In the genomic region with DNA sequence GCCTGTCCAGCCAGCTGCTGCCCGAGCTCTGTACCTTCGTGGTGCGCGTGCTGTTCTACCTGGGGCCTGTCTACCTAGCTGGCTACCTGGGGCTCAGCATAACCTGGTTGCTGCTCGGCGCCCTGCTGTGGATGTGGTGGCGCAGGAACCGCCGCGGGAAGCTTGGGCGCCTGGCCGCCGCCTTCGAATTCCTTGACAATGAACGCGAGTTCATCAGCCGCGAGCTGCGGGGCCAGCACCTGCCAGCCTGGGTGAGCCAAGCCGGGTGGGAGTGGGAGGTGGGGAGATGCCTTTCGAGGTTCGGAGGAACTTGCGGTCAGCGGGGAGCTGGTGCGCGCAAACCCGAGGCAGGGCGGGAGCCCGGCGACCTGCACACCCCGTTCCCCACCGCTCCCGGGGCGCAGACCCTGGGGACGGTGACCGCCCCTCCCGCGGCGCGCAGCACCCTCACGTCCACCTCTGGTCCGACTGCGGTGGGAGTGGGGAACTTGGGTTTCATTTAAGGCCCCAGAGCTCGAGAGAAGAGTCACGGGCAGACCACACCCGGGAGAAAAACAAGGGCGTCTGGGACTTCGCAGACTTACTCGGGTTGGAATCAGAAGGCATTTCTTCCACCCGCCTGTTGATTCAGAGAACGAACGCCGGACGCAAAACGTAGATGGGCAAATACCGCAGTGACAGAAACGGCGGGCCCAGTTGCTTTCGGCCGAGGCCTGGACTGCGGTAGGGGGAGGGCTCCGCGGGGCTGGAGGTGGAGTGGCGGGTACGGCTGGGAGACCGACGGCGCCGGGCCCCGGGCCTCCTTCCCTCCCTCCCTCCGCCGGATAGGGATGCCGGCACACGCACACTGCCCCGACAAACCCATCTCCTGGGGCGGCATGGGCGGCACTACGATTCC, we compare ENCODE assay signal across 9 cellular contexts. TPM values are rescaled to one million over a fixed set of nuclear protein-coding genes. Genes with fewer than 3 reads are reported as not detected.
DNase-seq lines count a peak whose midpoint lies in the region; ATAC-seq, FAIRE-seq and TF ChIP-seq lines count a peak whose summit lies in the region.
"Had no signal": no experiment of that assay in that cellular context is flagged by ENCODE, and none has a peak within 500 bp of the region (broad histone marks: within the 10 kb centered on the region; RNA-seq: fewer than 3 reads in every experiment).

No MANE protein-coding gene starts in this region.

- peak overlapping the region; percentile 88 for H3K4me2 ChIP-seq in astrocyte (ENCODE audit: low read length)
- peak overlapping the region; percentile 88 for H3K4me2 ChIP-seq in keratinocyte (ENCODE audit: control insufficient read depth, extremely low read depth, insufficient read depth, low read depth, low read length)

- DNase-seq in activated naive CD4-positive, alpha-beta T cell treated with anti-CD3 and anti-CD28 coated beads, Interleukin-2, amount 10 ng/mL, durations not matched to agents 7 days and 5 days: peak; percentile 29
- DNase-seq in activated naive CD4-positive, alpha-beta T cell (lab: John Stamatoyannopoulos, UW): no peak
- DNase-seq in astrocyte (ENCODE audit: low read depth) (no peak), keratinocyte (ENCODE audit: low read depth, low spot score) (no peak), NCI-H187 treated with DMSO at 0.1 percent for 48 hours (lab: John Stamatoyannopoulos, UW) (no peak)
- DNase-seq in stimulated activated naive B cell treated with anti-CD40 and anti-IgM and Interleukin-4, amounts not matched to agents 10 μg/mL and 1 μg/mL and 100 μg/mL, for 72 hours: no peak

- peaks cover 12% of the 10 kb centered on the region for H3K4me1 ChIP-seq in astrocyte (ENCODE audit: insufficient read depth, low read length)
- peaks cover 6% of the 10 kb centered on the region for H3K4me1 ChIP-seq in keratinocyte (ENCODE audit: control insufficient read depth, extremely low read depth, insufficient read depth, low read length)

- H3K4me1 Mint-ChIP-seq in activated naive CD4-positive, alpha-beta T cell treated with anti-CD3 and anti-CD28 coated beads, Interleukin-2, amount 10 ng/mL, durations not matched to agents 7 days and 5 days: peaks cover 18% of the 10 kb centered on the region
- peaks cover 19% of the 10 kb centered on the region for H3K4me1 Mint-ChIP-seq in astrocyte (ENCODE audit: low read depth, unreplicated experiment)
- peaks cover 8 to 15% of the 10 kb centered on the region in 2 donors for H3K4me1 Mint-ChIP-seq in stimulated activated naive B cell treated with anti-CD40 and anti-IgM and Interleukin-4, amounts not matched to agents 10 μg/mL and 1 μg/mL and 100 μg/mL, for 72 hours

- no peaks in the 10 kb centered on the region for H4K20me1 ChIP-seq in astrocyte (ENCODE audit: insufficient read depth, low read length)
- no peaks in the 10 kb centered on the region for H4K20me1 ChIP-seq in keratinocyte (ENCODE audit: control insufficient read depth, extremely low read depth, insufficient read depth, low read length)

- H3K27me3 ChIP-seq in astrocyte (ENCODE audit: insufficient read depth, low read length): peaks cover 50% of the 10 kb centered on the region
- H3K27me3 ChIP-seq in keratinocyte (ENCODE audit: control insufficient read depth, extremely low read depth, insufficient read depth, low read length): peaks cover 24% of the 10 kb centered on the region

- dilution Hi-C loops in keratinocyte (cut with MboI; ENCODE audit: extremely low pct_ligation_motif_present, low sequenced_read_pairs): no loop called here

- CTCF ChIA-PET in activated naive CD4-positive, alpha-beta T cell treated with anti-CD3 and anti-CD28 coated beads, Interleukin-2, amount 10 ng/mL, durations not matched to agents 7 days and 5 days (lab: Charles Lee): interaction anchor here (0.7 to 2.2 kb wide), 5 partner anchors 13 to 488 kb away, joined by 3 to 16 read pairs (median 4); no protein-coding TSS in a partner anchor

- H3K79me2 ChIP-seq in astrocyte (ENCODE audit: insufficient read depth, low read length) (no peaks in the 10 kb centered on the region), keratinocyte (ENCODE audit: control insufficient read depth, insufficient read depth, low read length) (no peaks in the 10 kb centered on the region)

- no peaks in the 10 kb centered on the region for H3K9me3 ChIP-seq in astrocyte (ENCODE audit: insufficient read depth, low read depth, low read length)
- H3K9me3 ChIP-seq in keratinocyte (ENCODE audit: control insufficient read depth, low read depth, low read length): no peaks in the 10 kb centered on the region

- H3K27me3 Mint-ChIP-seq in activated naive CD4-positive, alpha-beta T cell treated with anti-CD3 and anti-CD28 coated beads, Interleukin-2, amount 10 ng/mL, durations not matched to agents 7 days and 5 days: peaks cover 90% of the 10 kb centered on the region
- H3K27me3 Mint-ChIP-seq in astrocyte (ENCODE audit: low read depth, unreplicated experiment): peaks cover 37% of the 10 kb centered on the region
- peaks cover 45 to 84% of the 10 kb centered on the region in 2 donors for H3K27me3 Mint-ChIP-seq in stimulated activated naive B cell treated with anti-CD40 and anti-IgM and Interleukin-4, amounts not matched to agents 10 μg/mL and 1 μg/mL and 100 μg/mL, for 72 hours

- H2AFZ ChIP-seq in astrocyte (ENCODE audit: low read depth, low read length) (peak overlapping the region; percentile 81), keratinocyte (ENCODE audit: control insufficient read depth, low read length) (peak overlapping the region; percentile 81)

- ATAC-seq in stimulated activated naive B cell treated with anti-CD40 and anti-IgM and Interleukin-4, amounts not matched to agents 10 μg/mL and 1 μg/mL and 100 μg/mL, for 72 hours (replicated peaks): peak in 1 of 2 donors; percentile 28
- ATAC-seq in GM18858 (IDR thresholded peaks at IDR 0.05; ENCODE audit: unreplicated experiment) (no peak), HG02973 (IDR thresholded peaks at IDR 0.05; ENCODE audit: unreplicated experiment) (no peak)

- H3K9ac ChIP-seq in astrocyte (ENCODE audit: low read length) (no peak overlapping the region), keratinocyte (ENCODE audit: control insufficient read depth, extremely low read depth, insufficient read depth, low read length) (peak overlapping the region; percentile 46)

- FAIRE-seq in astrocyte (lab: Jason Lieb, UNC) (no peak), keratinocyte (lab: Jason Lieb, UNC) (no peak)
- FAIRE-seq: GM18507 had no signal

- H3K9me1 ChIP-seq in keratinocyte (ENCODE audit: control insufficient read depth, extremely low read depth, insufficient read depth, low read length): no peaks in the 10 kb centered on the region

- no peaks in the 10 kb centered on the region for H3K9me3 Mint-ChIP-seq in activated naive CD4-positive, alpha-beta T cell treated with anti-CD3 and anti-CD28 coated beads, Interleukin-2, amount 10 ng/mL, durations not matched to agents 7 days and 5 days
- H3K9me3 Mint-ChIP-seq in astrocyte (ENCODE audit: unreplicated experiment): peaks cover 12% of the 10 kb centered on the region
- H3K9me3 Mint-ChIP-seq in stimulated activated naive B cell treated with anti-CD40 and anti-IgM and Interleukin-4, amounts not matched to agents 10 μg/mL and 1 μg/mL and 100 μg/mL, for 72 hours: no peaks in the 10 kb centered on the region

- H3K27ac ChIP-seq in astrocyte (ENCODE audit: low read depth, low read length) (no peak overlapping the region), keratinocyte (ENCODE audit: control insufficient read depth, insufficient read depth, low read length) (no peak overlapping the region)

- peak overlapping the region; percentile 54 for H3K4me3 ChIP-seq in astrocyte (ENCODE audit: insufficient read depth, low read depth, low read length)
- peak overlapping the region; percentile 40 to 65 (median 56) for H3K4me3 ChIP-seq in keratinocyte (ENCODE audit: control insufficient read depth in 2 of 3, extremely low read depth in 1 of 3, insufficient read depth in 2 of 3, low read depth in 1 of 3, low read length in 3 of 3)

- H3K27ac Mint-ChIP-seq in activated naive CD4-positive, alpha-beta T cell treated with anti-CD3 and anti-CD28 coated beads, Interleukin-2, amount 10 ng/mL, durations not matched to agents 7 days and 5 days: no peak overlapping the region
- H3K27ac Mint-ChIP-seq in astrocyte (ENCODE audit: unreplicated experiment): no peak overlapping the region
- H3K27ac Mint-ChIP-seq in stimulated activated naive B cell treated with anti-CD40 and anti-IgM and Interleukin-4, amounts not matched to agents 10 μg/mL and 1 μg/mL and 100 μg/mL, for 72 hours: no peak overlapping the region

- H3K36me3 ChIP-seq in astrocyte (ENCODE audit: insufficient read depth, low read length) (no peaks in the 10 kb centered on the region), keratinocyte (ENCODE audit: control insufficient read depth in 2 of 2, extremely low read depth in 1 of 2, insufficient read depth in 2 of 2, low read length in 2 of 2) (no peaks in the 10 kb centered on the region)

- H3K4me3 Mint-ChIP-seq in activated naive CD4-positive, alpha-beta T cell treated with anti-CD3 and anti-CD28 coated beads, Interleukin-2, amount 10 ng/mL, durations not matched to agents 7 days and 5 days: peak overlapping the region; percentile 68
- H3K4me3 Mint-ChIP-seq in astrocyte (ENCODE audit: unreplicated experiment): peak overlapping the region; percentile 72
- H3K4me3 Mint-ChIP-seq in stimulated activated naive B cell treated with anti-CD40 and anti-IgM and Interleukin-4, amounts not matched to agents 10 μg/mL and 1 μg/mL and 100 μg/mL, for 72 hours: peak overlapping the region; percentile 13 to 51

- no peaks in the 10 kb centered on the region for H3K36me3 Mint-ChIP-seq in activated naive CD4-positive, alpha-beta T cell treated with anti-CD3 and anti-CD28 coated beads, Interleukin-2, amount 10 ng/mL, durations not matched to agents 7 days and 5 days
- H3K36me3 Mint-ChIP-seq in astrocyte (ENCODE audit: low read depth, unreplicated experiment): peaks cover 3% of the 10 kb centered on the region
- H3K36me3 Mint-ChIP-seq in stimulated activated naive B cell treated with anti-CD40 and anti-IgM and Interleukin-4, amounts not matched to agents 10 μg/mL and 1 μg/mL and 100 μg/mL, for 72 hours: no peaks in the 10 kb centered on the region

- TF ChIP-seq CTCF in astrocyte (IDR thresholded peaks at IDR 0.05; ENCODE audit: insufficient read depth, low read depth, low read length) (no peak), keratinocyte (optimal IDR thresholded peaks at IDR 0.05 in 1 of 3, IDR thresholded peaks at IDR 0.05 in 1 of 3, conservative IDR thresholded peaks at IDR 0.05 in 1 of 3; ENCODE audit: extremely low read depth in 1 of 3, insufficient read depth in 2 of 3, low read length in 3 of 3) (no peak)

RNA-seq across cellular contexts. Expression of a gene that starts 0.7 kb away (rescaled TPM):
- total RNA-seq in astrocyte: 2.0 and 2.6 TPM in 2 replicates
- polyA plus RNA-seq in keratinocyte: 0.49 to 0.63 TPM (median 0.62 TPM) in 3 replicates
- polyA plus RNA-seq in keratinocyte (2011; ENCODE audit: low read depth): 33.8 TPM
- 0.22 and 0.30 TPM in 2 replicates for polyA plus RNA-seq in keratinocyte (2011; cell fraction: cytosol; rRNA removed)
- polyA plus RNA-seq in keratinocyte (2011; cell fraction: nucleus; rRNA removed): 3.4 and 4.0 TPM in 2 replicates
- 0.32 and 15.3 TPM in 2 replicates for polyA plus RNA-seq in keratinocyte (2012; ENCODE audit: low replicate concordance)
- polyA minus RNA-seq in keratinocyte: 0.59 to 5.3 TPM (median 3.4 TPM) in 3 replicates
- polyA minus RNA-seq in keratinocyte (2011; cell fraction: cytosol; rRNA and poly(A)+ RNA removed): not detected
- polyA minus RNA-seq in keratinocyte (2011; cell fraction: nucleus; rRNA and poly(A)+ RNA removed): 2.4 and 3.7 TPM in 2 replicates
